ENCODE assay signal across 30 cellular contexts in the genomic region with DNA sequence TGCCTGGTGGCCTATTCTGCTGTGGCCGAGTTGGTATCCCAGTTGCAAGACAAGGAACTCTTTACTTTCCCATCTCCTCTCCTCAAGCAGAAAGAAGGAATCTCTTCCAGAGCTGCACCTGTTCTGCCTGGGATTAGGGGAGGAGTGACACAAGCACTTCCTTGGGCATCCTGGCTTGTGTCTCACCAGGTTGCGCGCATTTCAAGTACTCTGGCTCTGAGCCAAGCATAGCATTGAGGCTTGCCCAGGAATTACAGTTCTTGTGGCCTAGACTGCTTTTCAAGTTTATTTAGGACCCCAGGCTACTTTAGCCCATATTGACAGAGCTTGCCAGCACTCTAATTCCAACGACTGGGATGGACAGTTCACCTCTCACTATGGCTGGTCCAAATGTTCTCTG.
DNase-seq lines count a peak whose midpoint lies in the region; ATAC-seq, FAIRE-seq and TF ChIP-seq lines count a peak whose summit lies in the region.
"Had no signal": no experiment of that assay in that cellular context is flagged by ENCODE, and none has a peak within 500 bp of the region (broad histone marks: within the 10 kb centered on the region; RNA-seq: fewer than 3 reads in every experiment).

No MANE protein-coding gene starts in this region.

- H2BK20ac ChIP-seq in H9 (ENCODE audit: low read depth, low read length, poor library complexity, severe bottlenecking), result no peak overlapping the region

- peaks cover 0 to 2% (median 0%) of the 10 kb centered on the region in 3 experiments; a peak in 2 of 7 replicates for H3K36me3 Mint-ChIP-seq in H9 (ENCODE audit: insufficient read depth in 1 of 3, low read depth in 3 of 3)

- WGBS in K562 (ENCODE audit: insufficient coverage, low coverage, missing lambda C conversion rate), result 77% methylated on average over 4 of the region's 4 CpGs
- WGBS in H9 (ENCODE audit: extremely low coverage, insufficient read length, low lambda C conversion rate), result no CpG with 5 or more reads among the region's 4 CpGs

- no peak for TF ChIP-seq EP300 in Ishikawa (IDR thresholded peaks at IDR 0.05; ENCODE audit: borderline replicate concordance)
- no peak for TF ChIP-seq EP300 in K562 (IDR thresholded peaks at IDR 0.05; ENCODE audit: low read length)

- POLR2A ChIA-PET in K562 (lab: Yijun Ruan, JAX), result interaction anchor here (1.1 to 1.2 kb wide), 2 partner anchors 10 to 15 kb away, joined by 4 read pairs; no protein-coding TSS in a partner anchor

- no peak overlapping the region for H2BK15ac ChIP-seq in H9 (ENCODE audit: low read depth, low read length)

- no peak overlapping the region for H3T11ph ChIP-seq in H9 (ENCODE audit: low read length)

- no peak overlapping the region for H2AK5ac ChIP-seq in H9 (ENCODE audit: insufficient read length, low read length)

- FAIRE-seq in K562 (lab: Jason Lieb, UNC), result no peak
- FAIRE-seq: D721Med, GM19239 had no signal

- intact Hi-C loops in K562 (cut with micrococcal nuclease), result no loop called here

- H2AFZ ChIP-seq in K562 (ENCODE audit: low read depth, low read length) (no peak overlapping the region), H9 (ENCODE audit: low read length) (no peak overlapping the region)

- H3K4ac ChIP-seq in H9 (ENCODE audit: low read depth, low read length), result no peak overlapping the region

- no peaks in the 10 kb centered on the region for H3K27me3 Mint-ChIP-seq in H9 (ENCODE audit: low read depth)
- H3K27me3 Mint-ChIP-seq: activated CD4-positive, alpha-beta memory T cell treated with anti-CD3 and anti-CD28 coated beads for 36 hours; T-helper 17 cell had no signal

- H3K4me1 Mint-ChIP-seq in H9, result no peaks in the 10 kb centered on the region
- H3K4me1 Mint-ChIP-seq: endodermal cell, T-helper 17 cell had no signal

- no peaks in the 10 kb centered on the region for H3K27me3 ChIP-seq in K562 (ENCODE audit: control insufficient read depth in 2 of 2, insufficient read depth in 2 of 2, low read length in 2 of 2)
- H3K27me3 ChIP-seq in H9 (ENCODE audit: insufficient read depth, low read length), result no peaks in the 10 kb centered on the region
- H3K27me3 ChIP-seq: esophagus muscularis mucosa, foreskin keratinocyte, heart left ventricle had no signal

- no peak for TF ChIP-seq POLR2A in K562 (conservative IDR thresholded peaks at IDR 0.05)

- H3K4me1 ChIP-seq in K562 (replicated peaks in 1 of 2; ENCODE audit: control insufficient read depth in 2 of 2, insufficient read depth in 2 of 2, low read length in 2 of 2) (no peaks in the 10 kb centered on the region), H9 (ENCODE audit: insufficient read depth, low read length) (no peaks in the 10 kb centered on the region)
- H3K4me1 ChIP-seq: esophagus muscularis mucosa, foreskin keratinocyte, heart left ventricle, lower lobe of right lung had no signal

- H3K9me3 ChIP-seq in K562 (replicated peaks; ENCODE audit: control insufficient read depth, insufficient read depth, low read depth, low read length) (no peaks in the 10 kb centered on the region), H9 (ENCODE audit: control insufficient read depth, low read depth, low read length) (no peaks in the 10 kb centered on the region)

- H4K5ac ChIP-seq in H9 (ENCODE audit: insufficient read length, low read depth, low read length), result no peak overlapping the region

- no peak for TF ChIP-seq CTCF in K562 (IDR thresholded peaks at IDR 0.05 in 2 of 3, conservative IDR thresholded peaks at IDR 0.05 in 1 of 3; ENCODE audit: insufficient read depth in 2 of 3, low read depth in 1 of 3, low read length in 3 of 3)
- no peak for TF ChIP-seq CTCF in H9 (conservative IDR thresholded peaks at IDR 0.05)

- in situ Hi-C loops in K562 (cut with MboI), result no loop called here

- H4K20me1 ChIP-seq in K562 (replicated peaks; ENCODE audit: control insufficient read depth, insufficient read depth, low read length) (no peaks in the 10 kb centered on the region), H9 (ENCODE audit: control insufficient read depth, insufficient read depth, insufficient read length) (no peaks in the 10 kb centered on the region)

- no peak for TF ChIP-seq RAD21 in Ishikawa (IDR thresholded peaks at IDR 0.05; ENCODE audit: low read depth)
- no peak for TF ChIP-seq RAD21 in K562 (CRISPR knock-in tag; conservative IDR thresholded peaks at IDR 0.05 in 1 of 2, IDR thresholded peaks at IDR 0.05 in 1 of 2)

- H3K27ac ChIP-seq in K562 (ENCODE audit: extremely low read depth, low read depth, low read length) (no peak overlapping the region), H9 (ENCODE audit: insufficient read length, low read depth, low read length) (no peak overlapping the region)
- H3K27ac ChIP-seq: esophagus muscularis mucosa, foreskin keratinocyte, heart left ventricle, lower lobe of right lung, thoracic aorta had no signal

- ATAC-seq in K562 (no peak), HG03565 (IDR thresholded peaks at IDR 0.05; ENCODE audit: unreplicated experiment) (no peak)
- ATAC-seq: activated naive CD4-positive, alpha-beta T cell treated with anti-CD3 and anti-CD28 coated beads, Interleukin-2, amount 50 U/mL, for 72 hours; foreskin keratinocyte; heart left ventricle; lower lobe of right lung; natural killer cell; stimulated activated naive CD8-positive, alpha-beta T cell treated with anti-CD3 and anti-CD28 coated beads, Interleukin-15, Interleukin-2, amounts not matched to agents 100 U/mL and 50 U/mL, for 24 hours; T-helper 17 cell had no signal

- H3K79me1 ChIP-seq in H9 (ENCODE audit: insufficient read depth, low read depth, low read length, poor library complexity, severe bottlenecking), result no peaks in the 10 kb centered on the region

- no peaks in the 10 kb centered on the region for H3K36me3 ChIP-seq in K562 (ENCODE audit: control insufficient read depth, insufficient read depth, low read length)
- H3K36me3 ChIP-seq: esophagus muscularis mucosa, heart left ventricle, lower lobe of right lung, thoracic aorta had no signal

- no peaks in the 10 kb centered on the region for H3K9me1 ChIP-seq in K562 (ENCODE audit: control insufficient read depth, insufficient read depth, low read length)

- CTCF ChIA-PET in K562 (lab: Yijun Ruan, JAX; ENCODE audit: low intra/inter-chr PET ratio), result no interaction called here

- no peak overlapping the region for H2BK5ac ChIP-seq in H9 (ENCODE audit: insufficient read length, low read length)

- H3K4me2 ChIP-seq in K562 (ENCODE audit: insufficient read depth, low read length) (no peak overlapping the region), H9 (ENCODE audit: insufficient read depth, insufficient read length, low read length) (no peak overlapping the region)
- H3K4me2 ChIP-seq: SK-N-SH had no signal

- H3K4me3 Mint-ChIP-seq in H9, result no peak overlapping the region
- H3K4me3 Mint-ChIP-seq: activated CD4-positive, alpha-beta memory T cell treated with anti-CD3 and anti-CD28 coated beads for 36 hours; endodermal cell; natural killer cell; T-helper 17 cell had no signal

- H4K8ac ChIP-seq in H9 (replicated peaks; ENCODE audit: insufficient read length, low read depth, low read length), result no peak overlapping the region

- no peak overlapping the region for H3K27ac Mint-ChIP-seq in H9
- H3K27ac Mint-ChIP-seq: activated CD4-positive, alpha-beta memory T cell treated with anti-CD3 and anti-CD28 coated beads for 36 hours; activated naive CD4-positive, alpha-beta T cell treated with anti-CD3 and anti-CD28 coated beads, Interleukin-2, amount 50 U/mL, for 72 hours; endodermal cell; natural killer cell; T-helper 17 cell had no signal

- no peak overlapping the region for H3K14ac ChIP-seq in H9 (ENCODE audit: insufficient read depth, low read length)

- peak; percentile 4 for DNase-seq in DMS153 (lab: John Stamatoyannopoulos, UW)
- DNase-seq in DMS153 treated with DMSO at 0.1 percent for 48 hours (lab: John Stamatoyannopoulos, UW; ENCODE audit: unreplicated experiment), result no peak
- peak; percentile 55 for DNase-seq in NCI-H2171 (lab: John Stamatoyannopoulos, UW)
- no peak for DNase-seq in K562 (ENCODE audit: extremely low read depth in 1 of 4, low spot score in 3 of 4)
- no peak for DNase-seq in inferior parietal cortex (ENCODE audit: extremely low spot score)
- no peak for DNase-seq in H9
- DNase-seq: 8988T; activated CD4-positive, alpha-beta memory T cell treated with anti-CD3 and anti-CD28 coated beads for 36 hours; activated CD4-positive, CD25-positive, alpha-beta regulatory T cell treated with anti-CD3 and anti-CD28 coated beads, Interleukin-2, amount 50 U/mL, for 72 hours; activated CD8-positive, alpha-beta memory T cell treated with anti-CD3 and anti-CD28 coated beads, Interleukin-2, amount 50 U/mL, for 4 hours; anterior cingulate cortex; endodermal cell; foreskin keratinocyte; H7; heart left ventricle; kidney glomerular epithelial cell; lower lobe of right lung; MM.1S; natural killer cell; NCI-H1694; SK-N-SH; stimulated activated naive CD8-positive, alpha-beta T cell treated with anti-CD3 and anti-CD28 coated beads, Interleukin-15, Interleukin-2, amounts not matched to agents 100 U/mL and 50 U/mL, for 24 hours; T-helper 17 cell had no signal

- no peak overlapping the region for H3K4me3 ChIP-seq in K562
- H3K4me3 ChIP-seq: esophagus muscularis mucosa, heart left ventricle, lower lobe of right lung, thoracic aorta had no signal

- H3K23me2 ChIP-seq in H9 (ENCODE audit: insufficient read length, low read depth, low read length, poor library complexity, severe bottlenecking), result no peaks in the 10 kb centered on the region

- no peak overlapping the region for H3K18ac ChIP-seq in H9 (ENCODE audit: insufficient read length, low read depth, low read length)

- peaks cover 3 to 11% of the 10 kb centered on the region in 2 experiments; a peak in 4 of 5 replicates for H3K9me3 Mint-ChIP-seq in H9

- no peak overlapping the region for H2BK120ac ChIP-seq in H9 (ENCODE audit: low read depth, low read length, poor library complexity, severe bottlenecking)

- H2BK12ac ChIP-seq in H9 (ENCODE audit: insufficient read length, low read depth, low read length), result no peak overlapping the region

- no TSS peak for BruUV-seq in K562 (replicated peaks; lab: Mats Ljungman, UMichigan)

- H3K23ac ChIP-seq in H9 (ENCODE audit: insufficient read length, low read depth, low read length), result no peak overlapping the region

- no peak overlapping the region for H3K56ac ChIP-seq in H9 (ENCODE audit: insufficient read length, low read depth, low read length)

- no peak overlapping the region for H4K91ac ChIP-seq in H9 (ENCODE audit: insufficient read length, low read depth, low read length)

- H3K79me2 ChIP-seq in K562 (ENCODE audit: control insufficient read depth, insufficient read depth, low read length) (peaks cover 7% of the 10 kb centered on the region; the same call in 1 of the 3 replicates), H9 (ENCODE audit: insufficient read depth, low read length) (no peaks in the 10 kb centered on the region)

- H3K9ac ChIP-seq in K562 (ENCODE audit: insufficient read depth in 1 of 2, low read depth in 2 of 2, low read length in 2 of 2), result no peak overlapping the region
- H3K9ac ChIP-seq in H9 (ENCODE audit: extremely low read depth, insufficient read length, low read length), result no peak overlapping the region
- H3K9ac ChIP-seq: SK-N-SH had no signal

TF ChIP-seq in Ishikawa, 13 proteins besides CTCF, POLR2A, EP300 and RAD21 (continues in another document):
- no peak for TF ChIP-seq ZBTB7A (IDR thresholded peaks at IDR 0.05; ENCODE audit: low read depth)
- TF ChIP-seq FOXM1 (IDR thresholded peaks at IDR 0.05; ENCODE audit: borderline replicate concordance, low read depth), result no peak

TF ChIP-seq in K562, 482 proteins besides CTCF, POLR2A, EP300 and RAD21 (continues in another document):
- TF ChIP-seq ZNF445 (CRISPR knock-in tag; IDR thresholded peaks at IDR 0.05; ENCODE audit: low read depth), result no peak

Comparison
In these comparisons a context has a peak if more than half of its experiments do, and no peak if none do; other contexts are left out.
1. DNase-seq: peak in DMS153 (single experiment) and NCI-H2171 (single experiment); none in DMS153 treated with DMSO at 0.1 percent for 48 hours (single experiment), K562 (0 of 4), inferior parietal cortex (single experiment) and H9 (single experiment).